17 cellular contexts compared by ENCODE assay signal in the genomic region with DNA sequence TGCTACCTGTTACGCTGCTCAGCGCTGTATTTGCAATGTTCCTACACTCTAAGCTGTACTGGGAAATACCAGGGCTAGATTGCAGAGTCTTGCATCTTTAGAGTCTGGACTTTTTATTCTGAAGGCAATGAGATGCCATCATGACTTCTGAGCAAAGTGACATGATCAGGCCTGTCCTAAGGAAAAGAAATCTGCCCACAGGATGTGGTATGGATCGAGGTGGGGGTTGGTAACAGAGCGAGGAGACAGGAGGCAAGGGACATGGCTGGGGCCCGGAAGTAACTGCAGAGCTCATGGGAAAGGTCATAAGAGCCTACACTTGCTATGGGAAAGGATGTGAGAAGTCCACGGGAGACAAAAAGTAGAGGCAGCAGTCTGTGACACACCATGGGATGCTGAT.
DNase-seq lines count a peak whose midpoint lies in the region; ATAC-seq and TF ChIP-seq lines count a peak whose summit lies in the region.
"Had no signal": no experiment of that assay in that cellular context is flagged by ENCODE, and none has a peak within 500 bp of the region (broad histone marks: within the 10 kb centered on the region; RNA-seq: fewer than 3 reads in every experiment).

No MANE protein-coding gene starts in this region.

- no peaks in the 10 kb centered on the region for H3K9me3 ChIP-seq in CD4-positive, CD25-positive, alpha-beta regulatory T cell (ENCODE audit: control insufficient read depth in 2 of 2, low read length in 2 of 2)
- H3K9me3 ChIP-seq in DOHH2 (ENCODE audit: control insufficient read depth, insufficient read depth, low read length) (no peaks in the 10 kb centered on the region), body of pancreas (no peaks in the 10 kb centered on the region)
- H3K9me3 ChIP-seq: tibial nerve had no signal

- no peaks in the 10 kb centered on the region for H3K9me2 ChIP-seq in DOHH2 (replicated peaks; ENCODE audit: control insufficient read depth, low read length)

- H3K36me3 ChIP-seq in CD4-positive, CD25-positive, alpha-beta regulatory T cell (ENCODE audit: control insufficient read depth, insufficient read depth, low read length): peaks cover 5% of the 10 kb centered on the region
- H3K36me3 ChIP-seq in DOHH2 (ENCODE audit: control insufficient read depth, low read length): peaks cover 93% of the 10 kb centered on the region
- no peaks in the 10 kb centered on the region for H3K36me3 ChIP-seq in body of pancreas (replicated peaks in 1 of 2; ENCODE audit: insufficient read depth in 1 of 2, low read depth in 2 of 2)
- H3K36me3 ChIP-seq: tibial nerve had no signal

- ATAC-seq in CD4-positive, CD25-positive, alpha-beta regulatory T cell (ENCODE audit: low read depth in 2 of 2): no peak
- peak; percentile 74 for ATAC-seq in foreskin keratinocyte
- no peak for ATAC-seq in HG02798 (IDR thresholded peaks at IDR 0.05; ENCODE audit: poor library complexity, unreplicated experiment)
- ATAC-seq in body of pancreas: no peak
- ATAC-seq: WTC11 had no signal

- peaks cover 20 to 82% (median 42%) of the 10 kb centered on the region in 4 donors for H3K4me1 Mint-ChIP-seq in CD4-positive, CD25-positive, alpha-beta regulatory T cell
- H3K4me1 Mint-ChIP-seq in activated T-helper 1 cell treated with anti-CD3 and anti-CD28 coated beads, Interleukin-12 subunit alpha, Interleukin-12 subunit beta, Interleukin-2, Interleukin-4 antibody, amounts not matched to agents 30 ng/mL and 10 ng/mL and 1 ng/mL, durations not matched to agents 14 hours and 24 hours and 36 hours (ENCODE audit: low read depth): peaks cover 73% of the 10 kb centered on the region

- intact Hi-C loops in activated T-helper 1 cell treated with anti-CD3 and anti-CD28 coated beads, Interleukin-12 subunit alpha, Interleukin-12 subunit beta, Interleukin-2, Interleukin-4 antibody, amounts not matched to agents 30 ng/mL and 10 ng/mL and 1 ng/mL, durations not matched to agents 14 hours and 24 hours and 36 hours (cut with micrococcal nuclease): no loop called here
- intact Hi-C loops in body of pancreas (cut with DNase I): no loop called here

- peaks cover 48% of the 10 kb centered on the region for H3F3A ChIP-seq in DOHH2 (ENCODE audit: control insufficient read depth, insufficient read depth)

- no peak overlapping the region for H3K27ac ChIP-seq in CD4-positive, CD25-positive, alpha-beta regulatory T cell (ENCODE audit: insufficient read depth, low read length, poor library complexity, severe bottlenecking)
- peak overlapping the region; percentile 22; the same call in 1 of the 2 replicates for H3K27ac ChIP-seq in DOHH2 (ENCODE audit: low read depth, low read length)
- no peak overlapping the region for H3K27ac ChIP-seq in foreskin keratinocyte
- H3K27ac ChIP-seq in body of pancreas: no peak overlapping the region

- peak overlapping the region; percentile 13; the same call in 1 of the 2 replicates for H3K4me2 ChIP-seq in DOHH2 (ENCODE audit: low read length)

- peaks cover 100% of the 10 kb centered on the region for H3K79me2 ChIP-seq in DOHH2 (ENCODE audit: control insufficient read depth, low read length)

- H3K27me3 ChIP-seq in CD4-positive, CD25-positive, alpha-beta regulatory T cell (ENCODE audit: control insufficient read depth, insufficient read depth, low read length): no peaks in the 10 kb centered on the region
- H3K27me3 ChIP-seq in DOHH2 (ENCODE audit: control insufficient read depth, low read length): no peaks in the 10 kb centered on the region
- H3K27me3 ChIP-seq in foreskin keratinocyte: no peaks in the 10 kb centered on the region
- H3K27me3 ChIP-seq in body of pancreas: no peaks in the 10 kb centered on the region
- H3K27me3 ChIP-seq: tibial nerve had no signal

- H3K27me3 Mint-ChIP-seq in CD4-positive, CD25-positive, alpha-beta regulatory T cell: no peaks in the 10 kb centered on the region
- no peaks in the 10 kb centered on the region for H3K27me3 Mint-ChIP-seq in activated T-helper 1 cell treated with anti-CD3 and anti-CD28 coated beads, Interleukin-12 subunit alpha, Interleukin-12 subunit beta, Interleukin-2, Interleukin-4 antibody, amounts not matched to agents 30 ng/mL and 10 ng/mL and 1 ng/mL, durations not matched to agents 14 hours and 24 hours and 36 hours (ENCODE audit: insufficient read depth)

- H3K4me3 Mint-ChIP-seq in CD4-positive, CD25-positive, alpha-beta regulatory T cell: peak overlapping the region in 1 of 4 donors; percentile 10
- H3K4me3 Mint-ChIP-seq in activated T-helper 1 cell treated with anti-CD3 and anti-CD28 coated beads, Interleukin-12 subunit alpha, Interleukin-12 subunit beta, Interleukin-2, Interleukin-4 antibody, amounts not matched to agents 30 ng/mL and 10 ng/mL and 1 ng/mL, durations not matched to agents 14 hours and 24 hours and 36 hours: no peak overlapping the region
- H3K4me3 Mint-ChIP-seq: WTC11 had no signal

- no peak for TF ChIP-seq CTCF in DOHH2 (IDR thresholded peaks at IDR 0.05; ENCODE audit: low read depth, low read length, poor library complexity, severe bottlenecking)
- TF ChIP-seq CTCF in foreskin keratinocyte (conservative IDR thresholded peaks at IDR 0.05): no peak
- no peak for TF ChIP-seq CTCF in body of pancreas (IDR thresholded peaks at IDR 0.05)

- H3K9me3 Mint-ChIP-seq in CD4-positive, CD25-positive, alpha-beta regulatory T cell: peaks cover 0 to 2% (median 0%) of the 10 kb centered on the region in 7 donors
- H3K9me3 Mint-ChIP-seq in activated T-helper 1 cell treated with anti-CD3 and anti-CD28 coated beads, Interleukin-12 subunit alpha, Interleukin-12 subunit beta, Interleukin-2, Interleukin-4 antibody, amounts not matched to agents 30 ng/mL and 10 ng/mL and 1 ng/mL, durations not matched to agents 14 hours and 24 hours and 36 hours: peaks cover 7% of the 10 kb centered on the region
- H3K9me3 Mint-ChIP-seq: WTC11 had no signal

- H3K36me3 Mint-ChIP-seq in CD4-positive, CD25-positive, alpha-beta regulatory T cell: peaks cover 30% of the 10 kb centered on the region
- H3K36me3 Mint-ChIP-seq in activated T-helper 1 cell treated with anti-CD3 and anti-CD28 coated beads, Interleukin-12 subunit alpha, Interleukin-12 subunit beta, Interleukin-2, Interleukin-4 antibody, amounts not matched to agents 30 ng/mL and 10 ng/mL and 1 ng/mL, durations not matched to agents 14 hours and 24 hours and 36 hours (ENCODE audit: low read depth): peaks cover 56% of the 10 kb centered on the region
- H3K36me3 Mint-ChIP-seq: WTC11 had no signal

- TF ChIP-seq POLR2A in body of pancreas (IDR thresholded peaks at IDR 0.05): no peak

- 78 to 83% methylated on average over 6 of the region's 6 CpGs for WGBS in body of pancreas, 2 donors

- H3K27ac Mint-ChIP-seq in CD4-positive, CD25-positive, alpha-beta regulatory T cell: peak overlapping the region in 2 of 3 donors; percentile 31 to 85
- peak overlapping the region; percentile 81 for H3K27ac Mint-ChIP-seq in activated T-helper 1 cell treated with anti-CD3 and anti-CD28 coated beads, Interleukin-12 subunit alpha, Interleukin-12 subunit beta, Interleukin-2, Interleukin-4 antibody, amounts not matched to agents 30 ng/mL and 10 ng/mL and 1 ng/mL, durations not matched to agents 14 hours and 24 hours and 36 hours
- H3K27ac Mint-ChIP-seq: progenitor cell of endocrine pancreas, WTC11 had no signal

- peaks cover 4% of the 10 kb centered on the region; the same call in 1 of the 2 replicates for H4K20me1 ChIP-seq in DOHH2 (ENCODE audit: control insufficient read depth, insufficient read depth, low read depth, low read length)

- H3K4me1 ChIP-seq in CD4-positive, CD25-positive, alpha-beta regulatory T cell (ENCODE audit: control insufficient read depth, insufficient read depth, low read length, poor library complexity, severe bottlenecking): peaks cover 7% of the 10 kb centered on the region
- H3K4me1 ChIP-seq in DOHH2 (ENCODE audit: control insufficient read depth, low read length): peaks cover 99% of the 10 kb centered on the region
- H3K4me1 ChIP-seq in foreskin keratinocyte: peaks cover 9% of the 10 kb centered on the region
- H3K4me1 ChIP-seq in body of pancreas: no peaks in the 10 kb centered on the region

- peak in 1 of 3 donors; percentile 28 for DNase-seq in CD4-positive, CD25-positive, alpha-beta regulatory T cell
- no peak for DNase-seq in activated T-helper 1 cell treated with anti-CD3 and anti-CD28 coated beads, Interleukin-12 subunit alpha, Interleukin-12 subunit beta, Interleukin-2, Interleukin-4 antibody, amounts not matched to agents 30 ng/mL and 10 ng/mL and 1 ng/mL, durations not matched to agents 14 hours and 24 hours and 36 hours (ENCODE audit: low spot score)
- DNase-seq in foreskin keratinocyte: peak; percentile 72 to 79
- no peak for DNase-seq in anterior cingulate cortex (lab: John Stamatoyannopoulos, UW)
- DNase-seq in NCI-H774 (lab: John Stamatoyannopoulos, UW): no peak
- no peak for DNase-seq in body of pancreas
- DNase-seq: activated CD8-positive, alpha-beta memory T cell treated with anti-CD3 and anti-CD28 coated beads, Interleukin-2, amount 50 U/mL, for 4 hours; AML-193; amniotic stem cell; NCI-H1048; SW 1271 had no signal

- H3K4me3 ChIP-seq in CD4-positive, CD25-positive, alpha-beta regulatory T cell (ENCODE audit: low read depth, low read length): no peak overlapping the region
- H3K4me3 ChIP-seq in DOHH2 (ENCODE audit: low read length): no peak overlapping the region
- H3K4me3 ChIP-seq in body of pancreas: no peak overlapping the region
- H3K4me3 ChIP-seq: skin epidermis, tibial nerve had no signal

Comparison
In these comparisons a context has a peak if more than half of its experiments do, and no peak if none do; other contexts are left out.
1. DNase-seq: peak in foreskin keratinocyte (2 of 2); none in activated T-helper 1 cell treated with anti-CD3 and anti-CD28 coated beads, Interleukin-12 subunit alpha, Interleukin-12 subunit beta, Interleukin-2, Interleukin-4 antibody, amounts not matched to agents 30 ng/mL and 10 ng/mL and 1 ng/mL, durations not matched to agents 14 hours and 24 hours and 36 hours (single experiment), anterior cingulate cortex (0 of 58), NCI-H774 (single experiment) and body of pancreas (0 of 4).